Comparison of ENCODE assay signal across 15 cellular contexts in genomic region chr5:40653221-40654022, GRCh38. TPM values are rescaled to one million over a fixed set of nuclear protein-coding genes. Genes with fewer than 3 reads are reported as not detected.
A peak's percentile ranks its signal among the peaks of the same experiment; 100 is the strongest.
DNase-seq lines count a peak whose midpoint lies in the region; ATAC-seq and TF ChIP-seq lines count a peak whose summit lies in the region.
"Had no signal": no experiment of that assay in that cellular context is flagged by ENCODE, and none has a peak within 500 bp of the region (broad histone marks: within the 10 kb centered on the region; RNA-seq: fewer than 3 reads in every experiment).

No MANE protein-coding gene starts in this region.

- H3K36me3 ChIP-seq in KOPT-K1 (ENCODE audit: insufficient read depth, low read length) (no peaks in the 10 kb centered on the region), mammary epithelial cell (ENCODE audit: insufficient read depth, low read length) (no peaks in the 10 kb centered on the region)
- H3K36me3 ChIP-seq: ascending aorta, thoracic aorta had no signal

- H3K36me3 Mint-ChIP-seq in activated CD8-positive, alpha-beta memory T cell treated with anti-CD3 and anti-CD28 coated beads, Interleukin-2, amount 10 ng/mL, durations not matched to agents 7 days and 5 days, result peaks cover 10% of the 10 kb centered on the region

- H3K4me3 Mint-ChIP-seq in activated CD8-positive, alpha-beta memory T cell treated with anti-CD3 and anti-CD28 coated beads, Interleukin-2, amount 10 ng/mL, durations not matched to agents 7 days and 5 days, result peak overlapping the region; percentile 76

- H3K9ac ChIP-seq in mammary epithelial cell (ENCODE audit: insufficient read depth, low read length), result no peak overlapping the region

- H3K4me1 ChIP-seq in mammary epithelial cell (ENCODE audit: insufficient read depth, low read length), result no peaks in the 10 kb centered on the region
- H3K4me1 ChIP-seq: ascending aorta had no signal

- intact Hi-C loops in mammary epithelial cell (cut with micrococcal nuclease), result no loop called here

- H3K9me3 Mint-ChIP-seq in activated CD8-positive, alpha-beta memory T cell treated with anti-CD3 and anti-CD28 coated beads, Interleukin-2, amount 10 ng/mL, durations not matched to agents 7 days and 5 days (ENCODE audit: low read depth), result peaks cover 4% of the 10 kb centered on the region
- H3K9me3 Mint-ChIP-seq: IgD-negative memory B cell had no signal

- no peak for TF ChIP-seq CTCF in mammary epithelial cell (conservative IDR thresholded peaks at IDR 0.05 in 1 of 2, IDR thresholded peaks at IDR 0.05 in 1 of 2; ENCODE audit: extremely low read depth in 1 of 2, insufficient read depth in 1 of 2, low read depth in 1 of 2, low read length in 2 of 2)

- dilution Hi-C loops in mammary epithelial cell (cut with HindIII; ENCODE audit: low sequenced_read_pairs), result no loop called here

- H3K27me3 ChIP-seq in mammary epithelial cell (ENCODE audit: insufficient read depth, low read length), result no peaks in the 10 kb centered on the region
- H3K27me3 ChIP-seq: ascending aorta had no signal

- H3K27ac ChIP-seq in KOPT-K1 (ENCODE audit: low read depth, low read length, poor library complexity, severe bottlenecking) (peak overlapping the region; percentile 94), mammary epithelial cell (ENCODE audit: insufficient read depth, low read depth, low read length) (no peak overlapping the region)
- H3K27ac ChIP-seq: ascending aorta, thoracic aorta had no signal

- peak overlapping the region; percentile 96 for H3K27ac Mint-ChIP-seq in activated CD8-positive, alpha-beta memory T cell treated with anti-CD3 and anti-CD28 coated beads, Interleukin-2, amount 10 ng/mL, durations not matched to agents 7 days and 5 days

- BruUV-seq in mammary epithelial cell (replicated peaks; lab: Mats Ljungman, UMichigan), result no TSS peak

- peak overlapping the region; percentile 55 for H3K4me2 ChIP-seq in mammary epithelial cell (ENCODE audit: insufficient read depth, low read depth, low read length)
- H3K4me2 ChIP-seq: smooth muscle cell had no signal

- in situ Hi-C loops in mammary epithelial cell (cut with MboI; ENCODE audit: low sequenced_read_pairs in 2 of 2), result no loop called here

- no peaks in the 10 kb centered on the region for H3K27me3 Mint-ChIP-seq in activated CD8-positive, alpha-beta memory T cell treated with anti-CD3 and anti-CD28 coated beads, Interleukin-2, amount 10 ng/mL, durations not matched to agents 7 days and 5 days
- H3K27me3 Mint-ChIP-seq: IgD-negative memory B cell had no signal

- peaks cover 74% of the 10 kb centered on the region for H3K4me1 Mint-ChIP-seq in activated CD8-positive, alpha-beta memory T cell treated with anti-CD3 and anti-CD28 coated beads, Interleukin-2, amount 10 ng/mL, durations not matched to agents 7 days and 5 days

- H3K4me3 ChIP-seq in mammary epithelial cell (replicated peaks in 1 of 3; ENCODE audit: insufficient read depth in 1 of 3, low read depth in 2 of 3, low read length in 3 of 3), result no peak overlapping the region
- H3K4me3 ChIP-seq: ascending aorta, lung, smooth muscle cell, thoracic aorta had no signal

- no peaks in the 10 kb centered on the region for H4K20me1 ChIP-seq in mammary epithelial cell (ENCODE audit: insufficient read depth, low read length)

- peak; percentile 40 for ATAC-seq in activated CD8-positive, alpha-beta memory T cell treated with anti-CD3 and anti-CD28 coated beads, Interleukin-2, amount 10 ng/mL, durations not matched to agents 7 days and 5 days
- peak; percentile 25 for ATAC-seq in stimulated activated naive CD8-positive, alpha-beta T cell treated with anti-CD3 and anti-CD28 coated beads, Interleukin-15, Interleukin-2, amounts not matched to agents 100 U/mL and 50 U/mL, for 24 hours

- no peak for DNase-seq in activated CD8-positive, alpha-beta memory T cell treated with anti-CD3 and anti-CD28 coated beads, Interleukin-2, amount 10 ng/mL, durations not matched to agents 7 days and 5 days
- no peak for DNase-seq in activated CD8-positive, alpha-beta memory T cell treated with anti-CD3 and anti-CD28 coated beads, Interleukin-2, amount 50 U/mL, for 48 hours
- DNase-seq in mammary epithelial cell (no peak), NCI-H1092 treated with DMSO at 0.1 percent for 48 hours (lab: John Stamatoyannopoulos, UW) (no peak), NCI-H2081 (lab: John Stamatoyannopoulos, UW) (no peak), NCI-H1436 (lab: John Stamatoyannopoulos, UW) (no peak)
- no peak for DNase-seq in stimulated activated naive CD8-positive, alpha-beta T cell treated with anti-CD3 and anti-CD28 coated beads, Interleukin-15, Interleukin-2, amounts not matched to agents 100 U/mL and 50 U/mL, for 24 hours
- DNase-seq: hypothalamus, NCI-H1694 treated with DMSO at 0.1 percent for 48 hours had no signal

- WGBS in mammary epithelial cell (ENCODE audit: low coverage, missing lambda C conversion rate), result 85% methylated on average over 4 of the region's 4 CpGs

- H2AFZ ChIP-seq in mammary epithelial cell (ENCODE audit: low read depth, low read length), result no peak overlapping the region

- CTCF ChIA-PET in activated CD8-positive, alpha-beta memory T cell treated with anti-CD3 and anti-CD28 coated beads, Interleukin-2, amount 10 ng/mL, durations not matched to agents 7 days and 5 days (lab: Charles Lee), result interaction anchor here (0.7 to 3.2 kb wide), 9 partner anchors 23 to 216 kb away, joined by 3 to 24 read pairs (median 3); partner anchors contain the start of gene PTGER4
- CTCF ChIA-PET in mammary epithelial cell (lab: Charles Lee; ENCODE audit: low non-redundant PET), result no interaction called here

- no peaks in the 10 kb centered on the region for H3K79me2 ChIP-seq in mammary epithelial cell (ENCODE audit: insufficient read depth, low read length)

- H3K9me3 ChIP-seq in KOPT-K1 (ENCODE audit: insufficient read depth, low read length, poor library complexity, severe bottlenecking), result no peaks in the 10 kb centered on the region
- no peaks in the 10 kb centered on the region for H3K9me3 ChIP-seq in mammary epithelial cell (replicated peaks; ENCODE audit: insufficient read depth, low read length)
- H3K9me3 ChIP-seq: ascending aorta, thoracic aorta had no signal

RNA-seq across cellular contexts. Expression of gene PTGER4, which starts 26.3 kb away (rescaled TPM):
- total RNA-seq in activated CD8-positive, alpha-beta memory T cell treated with anti-CD3 and anti-CD28 coated beads, Interleukin-2, amount 10 ng/mL, durations not matched to agents 7 days and 5 days, result 10 to 100 TPM; 50.8 to 79.1 TPM
- total RNA-seq in mammary epithelial cell, result 10 to 100 TPM in 1 of 2 donors, 1 to 10 TPM in 1; 4.9 to 13.2 TPM
- polyA plus RNA-seq in mammary epithelial cell, result 7.6 TPM
- 2.1 TPM for polyA minus RNA-seq in mammary epithelial cell
